In genomic region chr3:81925385-81925784, GRCh38 we compare ENCODE assay signal across 9 cellular contexts.
"Had no signal": no experiment of that assay in that cellular context is flagged by ENCODE, and none has a peak within 500 bp of the region (broad histone marks: within the 10 kb centered on the region; RNA-seq: fewer than 3 reads in every experiment).

No MANE protein-coding gene starts in this region.

- H3K4me3 ChIP-seq: GM23248, HAP-1, K562 had no signal

- DNase-seq: GM23248, GOT3, H7, HFFc6, IMR-90, KG1 had no signal

- H3K27ac ChIP-seq: GM23248, HL-60 had no signal

- H3K36me3 ChIP-seq: HAP-1 had no signal

- H3K9ac ChIP-seq: GM23248 had no signal

- H3K9me3 ChIP-seq: HAP-1 had no signal
